1 cellular context compared by ENCODE assay signal in genomic region chr6:42453027-42453648, GRCh38.
TF ChIP-seq lines count a peak whose summit lies in the region.

No MANE protein-coding gene starts in this region.

TF ChIP-seq in HepG2, 621 proteins besides CTCF, POLR2A, EP300 and RAD21 (continued from another document and continues in another):
- TF ChIP-seq TERF1 (CRISPR knock-in tag; IDR thresholded peaks at IDR 0.05) (no peak), ZBTB43 (CRISPR knock-in tag; conservative IDR thresholded peaks at IDR 0.05) (no peak), ZNF468 (CRISPR knock-in tag; IDR thresholded peaks at IDR 0.05) (no peak), MLX (CRISPR knock-in tag; IDR thresholded peaks at IDR 0.05) (no peak), GFI1 (CRISPR knock-in tag; IDR thresholded peaks at IDR 0.05; ENCODE audit: borderline replicate concordance) (no peak), ZNF260 (CRISPR knock-in tag; IDR thresholded peaks at IDR 0.05; ENCODE audit: borderline replicate concordance, low read depth) (no peak), ZNF292 (CRISPR knock-in tag; IDR thresholded peaks at IDR 0.05; ENCODE audit: borderline replicate concordance, low read depth) (no peak), CBX5 (CRISPR knock-in tag; IDR thresholded peaks at IDR 0.05; ENCODE audit: borderline replicate concordance) (no peak), KLF15 (CRISPR knock-in tag; IDR thresholded peaks at IDR 0.05; ENCODE audit: borderline replicate concordance) (no peak), NCOR1 (IDR thresholded peaks at IDR 0.05; ENCODE audit: borderline replicate concordance, low read length) (no peak), ZBTB46 (CRISPR knock-in tag; IDR thresholded peaks at IDR 0.05; ENCODE audit: borderline replicate concordance) (no peak), POLR2AphosphoS2 (IDR thresholded peaks at IDR 0.05; ENCODE audit: low read depth, low read length) (no peak), CSRNP1 (CRISPR knock-in tag; IDR thresholded peaks at IDR 0.05) (no peak), LCORL (IDR thresholded peaks at IDR 0.05) (no peak), LCORL (CRISPR knock-in tag; IDR thresholded peaks at IDR 0.05) (peak; percentile 37; the same call in 1 of the 2 replicates), THAP8 (CRISPR knock-in tag; IDR thresholded peaks at IDR 0.05; ENCODE audit: borderline replicate concordance) (no peak), PHF20 (CRISPR knock-in tag; IDR thresholded peaks at IDR 0.05) (no peak), BCL3 (CRISPR knock-in tag; IDR thresholded peaks at IDR 0.05) (no peak), ZNF281 (CRISPR knock-in tag; IDR thresholded peaks at IDR 0.05; ENCODE audit: borderline replicate concordance) (peak; percentile 11; the same call in 1 of the 2 replicates), THAP11 (CRISPR knock-in tag; IDR thresholded peaks at IDR 0.05) (no peak), SRSF1 (optimal IDR thresholded peaks at IDR 0.05; ENCODE audit: low read depth, low read length) (no peak), HNRNPUL1 (IDR thresholded peaks at IDR 0.05; ENCODE audit: low read depth, low read length) (no peak), ZNF44 (CRISPR knock-in tag; IDR thresholded peaks at IDR 0.05) (no peak), AHR (CRISPR knock-in tag; IDR thresholded peaks at IDR 0.05) (0 out of 2 replicates have a peak, but pooled peaks have one; percentile 40), ARID2 (CRISPR knock-in tag; IDR thresholded peaks at IDR 0.05; ENCODE audit: borderline replicate concordance) (no peak), MIXL1 (CRISPR knock-in tag; IDR thresholded peaks at IDR 0.05) (no peak), ATRX (CRISPR knock-in tag; IDR thresholded peaks at IDR 0.05; ENCODE audit: borderline replicate concordance) (no peak), ZNF235 (CRISPR knock-in tag; IDR thresholded peaks at IDR 0.05; ENCODE audit: borderline replicate concordance) (no peak), SIX1 (CRISPR knock-in tag; IDR thresholded peaks at IDR 0.05; ENCODE audit: borderline replicate concordance) (no peak), ZNF382 (CRISPR knock-in tag; IDR thresholded peaks at IDR 0.05; ENCODE audit: borderline replicate concordance) (no peak), TARDBP (CRISPR knock-in tag; IDR thresholded peaks at IDR 0.05) (0 out of 2 replicates have a peak, but pooled peaks have one; percentile 1), KLF9 (CRISPR knock-in tag; IDR thresholded peaks at IDR 0.05; ENCODE audit: low read depth) (no peak), ZNF33B (CRISPR knock-in tag; IDR thresholded peaks at IDR 0.05) (no peak), ADNP (CRISPR knock-in tag; IDR thresholded peaks at IDR 0.05) (no peak), KDM1A (CRISPR knock-in tag; IDR thresholded peaks at IDR 0.05) (no peak), BHLHE40 (IDR thresholded peaks at IDR 0.05; ENCODE audit: low read length) (no peak), ETS1 (CRISPR knock-in tag; IDR thresholded peaks at IDR 0.05) (no peak), IKZF1 (IDR thresholded peaks at IDR 0.05) (no peak), MED8 (CRISPR knock-in tag; IDR thresholded peaks at IDR 0.05; ENCODE audit: insufficient replicate concordance) (no peak), HES4 (CRISPR knock-in tag; IDR thresholded peaks at IDR 0.05; ENCODE audit: borderline replicate concordance) (no peak), SATB2 (CRISPR knock-in tag; IDR thresholded peaks at IDR 0.05) (no peak), GMEB1 (CRISPR knock-in tag; IDR thresholded peaks at IDR 0.05; ENCODE audit: borderline replicate concordance) (peak; percentile 26; the same call in 1 of the 2 replicates), ZNF570 (CRISPR knock-in tag; IDR thresholded peaks at IDR 0.05; ENCODE audit: borderline replicate concordance) (no peak), ZNF749 (CRISPR knock-in tag; IDR thresholded peaks at IDR 0.05; ENCODE audit: borderline replicate concordance) (no peak), ZNF768 (CRISPR knock-in tag; IDR thresholded peaks at IDR 0.05) (peak; percentile 42; the same call in 1 of the 2 replicates), ZNF274 (CRISPR knock-in tag; IDR thresholded peaks at IDR 0.05) (0 out of 2 replicates have a peak, but pooled peaks have one; percentile 44), E2F1 (CRISPR knock-in tag; IDR thresholded peaks at IDR 0.05) (no peak), SP1 (IDR thresholded peaks at IDR 0.05) (no peak), SP1 (CRISPR knock-in tag; IDR thresholded peaks at IDR 0.05) (0 out of 2 replicates have a peak, but pooled peaks have one; percentile 13), TEAD3 (CRISPR knock-in tag; optimal IDR thresholded peaks at IDR 0.05; ENCODE audit: borderline replicate concordance) (no peak), ZMYM4 (CRISPR knock-in tag; IDR thresholded peaks at IDR 0.05) (peak; percentile 27; the same call in 1 of the 2 replicates)
